ENCODE assay signal across 16 cellular contexts in the genomic region with DNA sequence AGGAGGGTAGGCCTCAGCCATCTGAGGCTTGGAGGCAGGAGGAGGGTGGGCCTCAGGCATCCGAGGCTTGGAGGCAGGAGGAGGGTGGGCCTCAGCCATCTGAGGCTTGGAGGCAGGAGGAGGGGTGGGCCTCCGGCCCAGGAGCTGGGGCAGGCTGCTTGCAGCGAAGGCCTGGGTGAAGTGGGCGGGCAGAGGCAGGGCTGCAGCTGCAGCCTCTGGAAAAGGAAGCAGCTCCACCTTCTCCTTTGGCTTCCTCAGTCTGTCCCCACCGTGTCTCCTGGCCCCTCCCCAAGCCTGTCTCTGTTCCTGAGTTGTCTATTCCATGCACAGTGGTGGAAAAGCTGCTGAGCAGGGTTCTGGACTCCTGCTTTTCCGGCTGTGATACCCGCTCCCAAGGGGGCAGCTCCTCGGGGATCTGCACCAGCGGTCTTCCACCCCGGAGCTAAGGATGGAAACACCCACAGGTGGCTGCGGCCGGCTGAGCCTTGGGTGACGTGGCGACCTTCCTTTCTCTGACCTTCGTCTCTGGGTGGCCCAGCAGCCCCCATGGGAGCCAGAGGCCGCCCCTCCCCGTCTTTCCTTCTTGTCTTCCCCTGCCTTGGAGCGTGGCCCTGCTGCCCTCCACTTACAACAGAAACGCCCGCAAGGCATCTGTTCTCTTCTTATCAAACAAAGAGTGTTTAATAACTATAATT.
"Had no signal": no experiment of that assay in that cellular context is flagged by ENCODE, and none has a peak within 500 bp of the region (broad histone marks: within the 10 kb centered on the region; RNA-seq: fewer than 3 reads in every experiment).

No MANE protein-coding gene starts in this region.

- H3K27me3 ChIP-seq: cardiac muscle cell, ovary, sigmoid colon, thyroid gland had no signal

- ATAC-seq: effector memory CD8-positive, alpha-beta T cell; left lobe of liver had no signal

- DNase-seq: activated CD4-positive, alpha-beta T cell treated with anti-CD3 and anti-CD28 coated beads, Interleukin-2, amount 50 U/mL, for 4 hours; activated gamma-delta T cell treated with Interleukin-2 at 50 U/mL for 16 hours; activated T-cell treated with anti-CD3 and anti-CD28 coated beads for 4 hours; dermis blood vessel endothelial cell; effector memory CD8-positive, alpha-beta T cell; foreskin fibroblast; hypothalamus; mammary epithelial cell; ovary; sigmoid colon; stimulated activated naive CD4-positive, alpha-beta T cell treated with Interleukin-2 at 50 U/mL for 16 hours; thyroid gland; WERI-Rb-1 had no signal

- H3K27ac ChIP-seq: cardiac muscle cell, epithelial cell of prostate, ovary, sigmoid colon, thyroid gland, WERI-Rb-1 had no signal

- H3K4me3 ChIP-seq: cardiac muscle cell, ovary, sigmoid colon, thyroid gland had no signal

- H3K36me3 ChIP-seq: cardiac muscle cell, ovary, sigmoid colon, thyroid gland, WERI-Rb-1 had no signal

- H3K4me1 ChIP-seq: sigmoid colon, thyroid gland had no signal

- H3K9me3 ChIP-seq: ovary, sigmoid colon, thyroid gland had no signal
